In the genomic region with DNA sequence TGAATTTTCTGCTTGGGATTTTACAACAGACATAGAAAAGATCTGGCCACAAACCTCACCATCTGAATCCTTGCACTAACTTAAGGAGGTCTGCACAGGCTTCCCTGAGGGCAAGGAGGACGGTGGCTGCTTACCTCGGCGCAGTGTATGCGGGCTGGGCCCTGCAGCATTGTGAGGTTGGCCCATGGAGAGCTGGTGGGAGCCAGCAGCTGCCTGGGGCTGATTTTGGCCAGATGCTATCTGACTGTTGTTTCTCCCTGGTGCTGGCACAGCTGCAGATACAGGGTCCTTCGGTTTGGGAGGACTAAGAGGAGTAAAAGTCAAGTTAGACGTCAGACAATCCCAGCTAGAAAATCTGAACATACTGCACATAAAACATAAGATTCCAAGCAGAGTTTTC, we compare ENCODE assay signal across 13 cellular contexts.
DNase-seq lines count a peak whose midpoint lies in the region; ATAC-seq and TF ChIP-seq lines count a peak whose summit lies in the region.
"Had no signal": no experiment of that assay in that cellular context is flagged by ENCODE, and none has a peak within 500 bp of the region (broad histone marks: within the 10 kb centered on the region; RNA-seq: fewer than 3 reads in every experiment).

No MANE protein-coding gene starts in this region.

- intact Hi-C loops in prostate gland (cut with DNase I): no loop called here

- no peak for TF ChIP-seq POLR2A in prostate gland (IDR thresholded peaks at IDR 0.05)

- WGBS in prostate gland: 50% methylated on average over 6 of the region's 6 CpGs

- peak overlapping the region; percentile 14 for H3K27ac Mint-ChIP-seq in memory B cell
- no peak overlapping the region for H3K27ac Mint-ChIP-seq in activated CD8-positive, alpha-beta T cell treated with anti-CD3 and anti-CD28 coated beads, Interleukin-2, amount 10 ng/mL, durations not matched to agents 7 days and 5 days

- CTCF ChIA-PET in activated CD8-positive, alpha-beta T cell treated with anti-CD3 and anti-CD28 coated beads, Interleukin-2, amount 10 ng/mL, durations not matched to agents 7 days and 5 days (lab: Charles Lee): no interaction called here

- H3K9me3 ChIP-seq in prostate gland: no peaks in the 10 kb centered on the region
- H3K9me3 ChIP-seq: A549, Caco-2, HAP-1 had no signal

- H3K9me3 Mint-ChIP-seq in memory B cell: no peaks in the 10 kb centered on the region
- H3K9me3 Mint-ChIP-seq in activated CD8-positive, alpha-beta T cell treated with anti-CD3 and anti-CD28 coated beads, Interleukin-2, amount 10 ng/mL, durations not matched to agents 7 days and 5 days (ENCODE audit: insufficient read depth): no peaks in the 10 kb centered on the region
- H3K9me3 Mint-ChIP-seq: CD8-positive, alpha-beta memory T cell had no signal

- no peak for DNase-seq in memory B cell (ENCODE audit: low spot score in 2 of 2)
- no peak for DNase-seq in prostate gland (ENCODE audit: low spot score)
- no peak for DNase-seq in cerebellum (ENCODE audit: low spot score)
- DNase-seq in activated CD8-positive, alpha-beta T cell treated with anti-CD3 and anti-CD28 coated beads, Interleukin-2, amount 10 ng/mL, durations not matched to agents 7 days and 5 days: no peak
- DNase-seq: Caco-2; CD8-positive, alpha-beta memory T cell; DND-41; GF-D8 had no signal

- no peaks in the 10 kb centered on the region for H3K27me3 Mint-ChIP-seq in memory B cell
- H3K27me3 Mint-ChIP-seq in activated CD8-positive, alpha-beta T cell treated with anti-CD3 and anti-CD28 coated beads, Interleukin-2, amount 10 ng/mL, durations not matched to agents 7 days and 5 days (ENCODE audit: low read depth): no peaks in the 10 kb centered on the region
- H3K27me3 Mint-ChIP-seq: CD8-positive, alpha-beta memory T cell had no signal

- POLR2A ChIA-PET in activated CD8-positive, alpha-beta T cell treated with anti-CD3 and anti-CD28 coated beads, Interleukin-2, amount 10 ng/mL, durations not matched to agents 7 days and 5 days (lab: Charles Lee): no interaction called here

- H3K27me3 ChIP-seq in prostate gland (replicated peaks; ENCODE audit: insufficient read depth): no peaks in the 10 kb centered on the region

- no peaks in the 10 kb centered on the region for H3K4me1 Mint-ChIP-seq in memory B cell
- H3K4me1 Mint-ChIP-seq in activated CD8-positive, alpha-beta T cell treated with anti-CD3 and anti-CD28 coated beads, Interleukin-2, amount 10 ng/mL, durations not matched to agents 7 days and 5 days (ENCODE audit: low read depth): no peaks in the 10 kb centered on the region
- H3K4me1 Mint-ChIP-seq: CD8-positive, alpha-beta memory T cell had no signal

- H3K4me1 ChIP-seq in prostate gland (replicated peaks): no peaks in the 10 kb centered on the region
- H3K4me1 ChIP-seq: A549, Caco-2, HAP-1 had no signal

- ATAC-seq in memory B cell (ENCODE audit: low read depth) (no peak), HG02763 (IDR thresholded peaks at IDR 0.05; ENCODE audit: unreplicated experiment) (no peak)
- ATAC-seq in activated CD8-positive, alpha-beta T cell treated with anti-CD3 and anti-CD28 coated beads, Interleukin-2, amount 10 ng/mL, durations not matched to agents 7 days and 5 days: no peak
- ATAC-seq: A549 had no signal

- peaks cover 0 to 16% of the 10 kb centered on the region in 2 donors for H3K36me3 ChIP-seq in prostate gland

- H3K27ac ChIP-seq in 22Rv1 (peak overlapping the region; percentile 61), C4-2B (peak overlapping the region; percentile 75), prostate gland (peak overlapping the region; percentile 6 to 61)
- H3K27ac ChIP-seq: A549 had no signal

- TF ChIP-seq CTCF in 22Rv1 (IDR thresholded peaks at IDR 0.05): no peak
- TF ChIP-seq CTCF in C4-2B (conservative IDR thresholded peaks at IDR 0.05): no peak
- TF ChIP-seq CTCF in prostate gland (IDR thresholded peaks at IDR 0.05): no peak

- peaks cover 25% of the 10 kb centered on the region for H3K36me3 Mint-ChIP-seq in memory B cell
- H3K36me3 Mint-ChIP-seq in activated CD8-positive, alpha-beta T cell treated with anti-CD3 and anti-CD28 coated beads, Interleukin-2, amount 10 ng/mL, durations not matched to agents 7 days and 5 days (ENCODE audit: low read depth): peaks cover 24% of the 10 kb centered on the region

- peak overlapping the region in 1 of 2 donors; percentile 13 for H3K4me3 ChIP-seq in prostate gland
- H3K4me3 ChIP-seq: A549, HAP-1 had no signal

- H3K4me3 Mint-ChIP-seq in memory B cell: no peak overlapping the region
- no peak overlapping the region for H3K4me3 Mint-ChIP-seq in activated CD8-positive, alpha-beta T cell treated with anti-CD3 and anti-CD28 coated beads, Interleukin-2, amount 10 ng/mL, durations not matched to agents 7 days and 5 days
- H3K4me3 Mint-ChIP-seq: CD8-positive, alpha-beta memory T cell had no signal
